ENCODE assay signal across 26 cellular contexts in genomic region chr15:83352124-83352523, GRCh38.
"Had no signal": no experiment of that assay in that cellular context is flagged by ENCODE, and none has a peak within 500 bp of the region (broad histone marks: within the 10 kb centered on the region; RNA-seq: fewer than 3 reads in every experiment).

No MANE protein-coding gene starts in this region.

- H3K4me1 Mint-ChIP-seq: activated CD4-positive, alpha-beta T cell treated with anti-CD3 and anti-CD28 coated beads for 36 hours; activated naive CD8-positive, alpha-beta T cell treated with anti-CD3 and anti-CD28 coated beads for 36 hours; central memory CD8-positive, alpha-beta T cell; naive thymus-derived CD8-positive, alpha-beta T cell had no signal

- H3K36me3 ChIP-seq: breast epithelium, colonic mucosa, esophagus squamous epithelium, lower lobe of right lung, prostate gland, thoracic aorta, upper lobe of right lung, WERI-Rb-1 had no signal

- H3K4me3 Mint-ChIP-seq: activated CD4-positive, alpha-beta T cell treated with anti-CD3 and anti-CD28 coated beads for 36 hours; activated naive CD8-positive, alpha-beta T cell treated with anti-CD3 and anti-CD28 coated beads for 36 hours; activated T-cell treated with anti-CD3 and anti-CD28 coated beads, Interleukin-2, amount 50 U/mL, for 4 hours; central memory CD8-positive, alpha-beta T cell; naive thymus-derived CD8-positive, alpha-beta T cell had no signal

- H3K4me1 ChIP-seq: breast epithelium, colonic mucosa, lower lobe of right lung, prostate gland, upper lobe of right lung had no signal

- H3K9me3 Mint-ChIP-seq: activated naive CD8-positive, alpha-beta T cell treated with anti-CD3 and anti-CD28 coated beads for 36 hours; activated T-cell treated with anti-CD3 and anti-CD28 coated beads, Interleukin-2, amount 50 U/mL, for 4 hours; activated T-helper 2 cell treated with anti-CD3 and anti-CD28 coated beads, Interferon-gamma antibody, Interleukin-2, Interleukin-4, amounts not matched to agents 10 μg/mL and 5 μg/mL and 100 μg/mL, durations not matched to agents 14 hours and 24 hours and 36 hours; central memory CD8-positive, alpha-beta T cell had no signal

- H3K27me3 ChIP-seq: breast epithelium, colonic mucosa, foreskin keratinocyte had no signal

- FAIRE-seq: TTC549 had no signal

- DNase-seq: activated CD4-positive, alpha-beta T cell treated with anti-CD3 and anti-CD28 coated beads for 36 hours; activated CD4-positive, alpha-beta T cell treated with anti-CD3 and anti-CD28 coated beads, Interleukin-2, amount 50 U/mL, for 4 hours; activated CD8-positive, alpha-beta memory T cell treated with anti-CD3 and anti-CD28 coated beads for 24 hours; activated CD8-positive, alpha-beta memory T cell treated with anti-CD3 and anti-CD28 coated beads, Interleukin-2, amount 50 U/mL, for 4 hours; activated naive CD4-positive, alpha-beta T cell treated with Interleukin-2 at 50 U/mL for 16 hours; activated naive CD8-positive, alpha-beta T cell treated with anti-CD3 and anti-CD28 coated beads for 36 hours; activated T-cell treated with anti-CD3 and anti-CD28 coated beads, Interleukin-2, amount 50 U/mL, for 4 hours; amniotic stem cell; colonic mucosa; esophagus squamous epithelium; lower lobe of right lung; naive thymus-derived CD8-positive, alpha-beta T cell; stimulated activated CD4-positive, alpha-beta T cell treated with anti-CD3 and anti-CD28 coated beads, Interleukin-2, amount 100 ng/mL, for 48 hours; stimulated activated CD8-positive, alpha-beta memory T cell treated with anti-CD3 and anti-CD28 coated beads, Interleukin-4, amount 100 ng/mL, for 48 hours; stimulated activated naive CD4-positive, alpha-beta T cell; T-helper 1 cell; upper lobe of right lung; WERI-Rb-1 had no signal

- H3K27ac ChIP-seq: breast epithelium, colonic mucosa, esophagus squamous epithelium, foreskin keratinocyte, lower lobe of right lung, prostate gland, thoracic aorta, upper lobe of right lung, WERI-Rb-1 had no signal

- H3K27ac Mint-ChIP-seq: activated CD4-positive, alpha-beta T cell treated with anti-CD3 and anti-CD28 coated beads for 36 hours; activated naive CD8-positive, alpha-beta T cell treated with anti-CD3 and anti-CD28 coated beads for 36 hours; activated T-helper 2 cell treated with anti-CD3 and anti-CD28 coated beads, Interferon-gamma antibody, Interleukin-2, Interleukin-4, amounts not matched to agents 10 μg/mL and 5 μg/mL and 100 μg/mL, durations not matched to agents 14 hours and 24 hours and 36 hours; naive thymus-derived CD8-positive, alpha-beta T cell had no signal

- ATAC-seq: activated CD4-positive, alpha-beta T cell treated with anti-CD3 and anti-CD28 coated beads for 36 hours; activated T-cell treated with anti-CD3 and anti-CD28 coated beads, Interleukin-2, amount 50 U/mL, for 4 hours; foreskin keratinocyte; left lobe of liver; lower lobe of right lung; naive thymus-derived CD8-positive, alpha-beta T cell; upper lobe of right lung had no signal

- H3K36me3 Mint-ChIP-seq: activated naive CD8-positive, alpha-beta T cell treated with anti-CD3 and anti-CD28 coated beads for 36 hours; naive thymus-derived CD8-positive, alpha-beta T cell had no signal

- H3K9me3 ChIP-seq: breast epithelium, colonic mucosa, esophagus squamous epithelium, lower lobe of right lung, prostate gland, thoracic aorta, upper lobe of right lung had no signal

- H3K4me3 ChIP-seq: breast epithelium, colonic mucosa, esophagus squamous epithelium, lower lobe of right lung, prostate gland, thoracic aorta, upper lobe of right lung had no signal
